Comparison of ENCODE assay signal across 9 cellular contexts in genomic region chr2:207474871-207475485, GRCh38. TPM values are rescaled to one million over a fixed set of nuclear protein-coding genes. Genes with fewer than 3 reads are reported as not detected.
DNase-seq lines count a peak whose midpoint lies in the region; ATAC-seq and TF ChIP-seq lines count a peak whose summit lies in the region.
"Had no signal": no experiment of that assay in that cellular context is flagged by ENCODE, and none has a peak within 500 bp of the region (broad histone marks: within the 10 kb centered on the region; RNA-seq: fewer than 3 reads in every experiment).

No MANE protein-coding gene starts in this region.

- no peak for TF ChIP-seq EP300 in Ishikawa (IDR thresholded peaks at IDR 0.05; ENCODE audit: borderline replicate concordance)

- no peaks in the 10 kb centered on the region for H3K9me3 ChIP-seq in left lung
- H3K9me3 ChIP-seq: BLaER1 had no signal

- DNase-seq in DMS 273 (lab: John Stamatoyannopoulos, UW; ENCODE audit: unreplicated experiment) (peak; percentile 75), DMS 273 treated with DMSO at 0.1 percent for 48 hours (lab: John Stamatoyannopoulos, UW) (no peak), SK-N-DZ (ENCODE audit: low spot score) (peak; percentile 58), choroid plexus epithelial cell (ENCODE audit: low read depth) (peak; percentile 79), left lung (no peak)
- peak; percentile 11 for DNase-seq in stimulated activated CD8-positive, alpha-beta memory T cell treated with anti-CD3 and anti-CD28 coated beads, Interleukin-4, amount 100 ng/mL, for 24 hours (ENCODE audit: low read depth)

- no peaks in the 10 kb centered on the region for H3K36me3 ChIP-seq in left lung
- H3K36me3 ChIP-seq: BLaER1 had no signal

- TF ChIP-seq CTCF in choroid plexus epithelial cell (conservative IDR thresholded peaks at IDR 0.05; ENCODE audit: low read depth, low read length): peak; percentile 65
- peak; percentile 54 to 59 for TF ChIP-seq CTCF in left lung (IDR thresholded peaks at IDR 0.05)

- no peaks in the 10 kb centered on the region for H3K27me3 ChIP-seq in left lung
- H3K27me3 ChIP-seq: BLaER1 had no signal

- H3K4me3 ChIP-seq in choroid plexus epithelial cell (ENCODE audit: low read depth, low read length) (peak overlapping the region; percentile 14), left lung (no peak overlapping the region)
- H3K4me3 ChIP-seq: BLaER1 had no signal

- intact Hi-C loops in left lung (cut with DNase I): loop anchor here (5.0 to 10.0 kb wide), 4 partner anchors 488 to 780 kb away; no protein-coding TSS in a partner anchor

- peaks cover 4 to 22% of the 10 kb centered on the region in 2 donors for H3K4me1 ChIP-seq in left lung
- H3K4me1 ChIP-seq: BLaER1 had no signal

- ATAC-seq in left lung: peak; percentile 69
- ATAC-seq in HG02852 (IDR thresholded peaks at IDR 0.05; ENCODE audit: unreplicated experiment): no peak

- TF ChIP-seq RAD21 in Ishikawa (IDR thresholded peaks at IDR 0.05; ENCODE audit: low read depth): peak; percentile 90

- H3K27ac ChIP-seq in left lung: no peak overlapping the region
- H3K27ac ChIP-seq: BLaER1 had no signal

TF ChIP-seq in Ishikawa, 13 proteins besides CTCF, POLR2A, EP300 and RAD21:
- TF ChIP-seq YY1 (IDR thresholded peaks at IDR 0.05; ENCODE audit: low read depth): 0 out of 2 replicates have a peak, but pooled peaks have one; percentile 46
- no peak for TF ChIP-seq REST (IDR thresholded peaks at IDR 0.05; ENCODE audit: low read depth)

RNA-seq across cellular contexts. Expression of gene CREB1, which starts 54.8 kb away (rescaled TPM):
- polyA plus RNA-seq in SK-N-DZ (2014; cell fraction: cytosol; rRNA removed): 13.9 and 23.8 TPM in 2 replicates
- polyA plus RNA-seq in SK-N-DZ (2014; cell fraction: nucleus; rRNA removed): 17.9 and 28.6 TPM in 2 replicates
- total RNA-seq in left lung: 10 to 100 TPM; 62.3 to 66.5 TPM

Comparison
In these comparisons a context has a peak if more than half of its experiments do, and no peak if none do; other contexts are left out.
1. DNase-seq: peak in DMS 273 (single experiment), SK-N-DZ (single experiment), choroid plexus epithelial cell (single experiment) and stimulated activated CD8-positive, alpha-beta memory T cell treated with anti-CD3 and anti-CD28 coated beads, Interleukin-4, amount 100 ng/mL, for 24 hours (single experiment); none in DMS 273 treated with DMSO at 0.1 percent for 48 hours (single experiment) and left lung (0 of 2).